8 cellular contexts compared by ENCODE assay signal in genomic region chr10:131901181-131901829, GRCh38. TPM values are rescaled to one million over a fixed set of nuclear protein-coding genes. Genes with fewer than 3 reads are reported as not detected.
DNase-seq lines count a peak whose midpoint lies in the region; ATAC-seq and TF ChIP-seq lines count a peak whose summit lies in the region.

No MANE protein-coding gene starts in this region.

- H3K27ac ChIP-seq in IMR-90 (ENCODE audit: insufficient read depth, low read length): peak overlapping the region; percentile 76

- dilution Hi-C loops in IMR-90 (cut with HindIII; ENCODE audit: low sequenced_read_pairs, unreplicated experiment): no loop called here

- peak overlapping the region; percentile 76 for H2BK5ac ChIP-seq in IMR-90 (ENCODE audit: low read depth, low read length, poor library complexity, severe bottlenecking)

- H3K9me3 Mint-ChIP-seq in activated CD4-positive, alpha-beta memory T cell treated with anti-CD3 and anti-CD28 coated beads, Interleukin-2, amount 10 ng/mL, durations not matched to agents 7 days and 5 days: no peaks in the 10 kb centered on the region
- no peaks in the 10 kb centered on the region for H3K9me3 Mint-ChIP-seq in type B pancreatic cell

- H4K5ac ChIP-seq in IMR-90 (ENCODE audit: low read depth, low read length): no peak overlapping the region

- peak overlapping the region; percentile 86 for H2AFZ ChIP-seq in IMR-90 (replicated peaks; ENCODE audit: low read length, poor library complexity)

- peak overlapping the region; percentile 24; the same call in 1 of the 2 replicates for H3K4ac ChIP-seq in IMR-90 (ENCODE audit: low read depth, low read length)

- no peak overlapping the region for H2AK5ac ChIP-seq in IMR-90 (ENCODE audit: low read depth, low read length)

- H3K9me1 ChIP-seq in IMR-90 (ENCODE audit: insufficient read depth, low read length): peaks cover 21% of the 10 kb centered on the region

- 0 out of 4 replicates have a peak overlapping the region, but pooled peaks of 1 of the 2 experiments have one; percentile 53 for H4K8ac ChIP-seq in IMR-90 (ENCODE audit: low read depth in 2 of 2, low read length in 2 of 2)

- H2BK15ac ChIP-seq in IMR-90 (ENCODE audit: low read depth, low read length): no peak overlapping the region

- intact Hi-C loops in IMR-90 (cut with micrococcal nuclease): loop anchor here (5.0 kb wide), 3 partner anchors 46 to 121 kb away; partner anchors contain the start of gene BNIP3

- peak overlapping the region; percentile 32; the same call in 1 of the 2 replicates for H3K56ac ChIP-seq in IMR-90 (ENCODE audit: extremely low read depth, insufficient read depth, low read length)

- H3K4me2 ChIP-seq in IMR-90 (ENCODE audit: low read depth, low read length): peak overlapping the region; percentile 95

- H3K36me3 Mint-ChIP-seq in activated CD4-positive, alpha-beta memory T cell treated with anti-CD3 and anti-CD28 coated beads, Interleukin-2, amount 10 ng/mL, durations not matched to agents 7 days and 5 days (ENCODE audit: low read depth): peaks cover 27% of the 10 kb centered on the region
- H3K36me3 Mint-ChIP-seq in type B pancreatic cell: peaks cover 13% of the 10 kb centered on the region

- H3K9me3 ChIP-seq in IMR-90 (ENCODE audit: control insufficient read depth, insufficient read depth, low read length) (no peaks in the 10 kb centered on the region), mucosa of stomach (ENCODE audit: control insufficient read depth, low read length) (no peaks in the 10 kb centered on the region)

- no peak for TF ChIP-seq CTCF in IMR-90 (conservative IDR thresholded peaks at IDR 0.05; ENCODE audit: low read depth, low read length)
- no peak for TF ChIP-seq CTCF in type B pancreatic cell (conservative IDR thresholded peaks at IDR 0.05)

- peak overlapping the region; percentile 86 for H3K9ac ChIP-seq in IMR-90 (ENCODE audit: low read depth, low read length)
- peak overlapping the region; percentile 92 for H3K9ac ChIP-seq in mucosa of stomach (ENCODE audit: low read length)

- H3K4me3 Mint-ChIP-seq in activated CD4-positive, alpha-beta memory T cell treated with anti-CD3 and anti-CD28 coated beads, Interleukin-2, amount 10 ng/mL, durations not matched to agents 7 days and 5 days: peak overlapping the region; percentile 88
- H3K4me3 Mint-ChIP-seq in type B pancreatic cell: peak overlapping the region; percentile 94

- H3K4me1 ChIP-seq in IMR-90 (ENCODE audit: control insufficient read depth, insufficient read depth, low read length) (peaks cover 10% of the 10 kb centered on the region), mucosa of stomach (ENCODE audit: control insufficient read depth, insufficient read depth, low read length) (peaks cover 23% of the 10 kb centered on the region)

- H3K27ac Mint-ChIP-seq in activated CD4-positive, alpha-beta memory T cell treated with anti-CD3 and anti-CD28 coated beads, Interleukin-2, amount 10 ng/mL, durations not matched to agents 7 days and 5 days: peak overlapping the region; percentile 89
- H3K27ac Mint-ChIP-seq in type B pancreatic cell: peak overlapping the region; percentile 94

- in situ Hi-C loops in IMR-90 (cut with MboI; ENCODE audit: low sequenced_read_pairs): no loop called here

- H3K4me1 Mint-ChIP-seq in activated CD4-positive, alpha-beta memory T cell treated with anti-CD3 and anti-CD28 coated beads, Interleukin-2, amount 10 ng/mL, durations not matched to agents 7 days and 5 days: peaks cover 70% of the 10 kb centered on the region
- peaks cover 38% of the 10 kb centered on the region for H3K4me1 Mint-ChIP-seq in type B pancreatic cell (ENCODE audit: unreplicated experiment)

- BruUV-seq in IMR-90 (replicated peaks; lab: Mats Ljungman, UMichigan): no TSS peak

- H3K27me3 ChIP-seq in IMR-90 (ENCODE audit: control insufficient read depth, insufficient read depth, low read length): peaks cover 23% of the 10 kb centered on the region
- peaks cover 13% of the 10 kb centered on the region for H3K27me3 ChIP-seq in mucosa of stomach (ENCODE audit: control insufficient read depth, insufficient read depth, low read length)

- CTCF ChIA-PET in IMR-90 (lab: Yijun Ruan, JAX): interaction anchor here (1.0 kb wide), 1 partner anchor 122 kb away, joined by 3 read pairs; no protein-coding TSS in a partner anchor
- CTCF ChIA-PET in activated CD4-positive, alpha-beta memory T cell treated with anti-CD3 and anti-CD28 coated beads, Interleukin-2, amount 10 ng/mL, durations not matched to agents 7 days and 5 days (lab: Charles Lee): interaction anchor here (0.8 to 2.0 kb wide), 3 partner anchors 12 to 122 kb away, joined by 4 to 7 read pairs (median 5); no protein-coding TSS in a partner anchor

- TF ChIP-seq POLR2A in IMR-90 (IDR thresholded peaks at IDR 0.05; ENCODE audit: low read depth, low read length): no peak
- TF ChIP-seq POLR2A in erythroblast (IDR thresholded peaks at IDR 0.05; ENCODE audit: low read length): peak; percentile 38

- H4K20me1 ChIP-seq in IMR-90 (ENCODE audit: insufficient read depth, low read length): peaks cover 36% of the 10 kb centered on the region

- H3K4me3 ChIP-seq in IMR-90 (ENCODE audit: insufficient read depth, low read depth, low read length) (peak overlapping the region; percentile 65), mucosa of stomach (ENCODE audit: low read length) (peak overlapping the region; percentile 47)

- no peak overlapping the region for H4K91ac ChIP-seq in IMR-90 (ENCODE audit: insufficient read depth, low read depth, low read length)

- H3K14ac ChIP-seq in IMR-90 (replicated peaks; ENCODE audit: low read depth, low read length): no peak overlapping the region

- H2BK120ac ChIP-seq in IMR-90 (ENCODE audit: low read depth, low read length): no peak overlapping the region

- no peak overlapping the region for H2BK20ac ChIP-seq in IMR-90 (ENCODE audit: low read depth, low read length)

- ATAC-seq in GM21529 (IDR thresholded peaks at IDR 0.05; ENCODE audit: unreplicated experiment) (peak; percentile 28), IMR-90 (ENCODE audit: low read depth) (peak; percentile 22)

- peak overlapping the region; percentile 59; the same call in 1 of the 2 replicates for H3K23ac ChIP-seq in IMR-90 (ENCODE audit: low read depth, low read length)

- DNase-seq in ELF-1 (ENCODE audit: low read depth, low spot score) (peak; percentile 57), IMR-90 (peak; percentile 4), erythroblast (lab: John Stamatoyannopoulos, UW) (peak; percentile 73 to 84), type B pancreatic cell (ENCODE audit: extremely low spot score, unreplicated experiment) (no peak), NCI-H2029 (lab: John Stamatoyannopoulos, UW) (no peak)
- DNase-seq in activated CD4-positive, alpha-beta memory T cell treated with anti-CD3 and anti-CD28 coated beads, Interleukin-2, amount 10 ng/mL, durations not matched to agents 7 days and 5 days: peak; percentile 63

- H3K18ac ChIP-seq in IMR-90 (ENCODE audit: low read depth, low read length): no peak overlapping the region

- POLR2A ChIA-PET in IMR-90 (lab: Charles Lee; ENCODE audit: unreplicated experiment): interaction anchor here (0.6 kb wide), 1 partner anchor 26 kb away, joined by 3 read pairs; no protein-coding TSS in a partner anchor
- POLR2A ChIA-PET in activated CD4-positive, alpha-beta memory T cell treated with anti-CD3 and anti-CD28 coated beads, Interleukin-2, amount 10 ng/mL, durations not matched to agents 7 days and 5 days (lab: Charles Lee): interaction anchor here (0.6 to 1.8 kb wide), 13 partner anchors 10 to 650 kb away, joined by 3 to 11 read pairs (median 3); no protein-coding TSS in a partner anchor

- no peak; the same call in 1 of the 2 replicates for TF ChIP-seq RAD21 in IMR-90 (IDR thresholded peaks at IDR 0.05; ENCODE audit: low read length)

- peaks cover 8% of the 10 kb centered on the region; the same call in 1 of the 2 replicates for H3K36me3 ChIP-seq in IMR-90 (ENCODE audit: control insufficient read depth, insufficient read depth, low read length)
- no peaks in the 10 kb centered on the region for H3K36me3 ChIP-seq in mucosa of stomach (ENCODE audit: control insufficient read depth, insufficient read depth, low read length)

- 1% methylated on average over 44 of the region's 83 CpGs; no CpG with 5 or more reads in 1 of the 2 experiments for WGBS in IMR-90 (ENCODE audit: extremely low coverage in 2 of 2, insufficient read length in 1 of 2), 2 experiments

- H2AK9ac ChIP-seq in IMR-90 (replicated peaks; ENCODE audit: low read depth, low read length, poor library complexity): peak overlapping the region; percentile 90

- peaks cover 15 to 29% of the 10 kb centered on the region in 2 experiments for H3K79me1 ChIP-seq in IMR-90 (ENCODE audit: low read depth in 1 of 2, low read length in 2 of 2)

- peaks cover 12% of the 10 kb centered on the region for H3K27me3 Mint-ChIP-seq in activated CD4-positive, alpha-beta memory T cell treated with anti-CD3 and anti-CD28 coated beads, Interleukin-2, amount 10 ng/mL, durations not matched to agents 7 days and 5 days
- H3K27me3 Mint-ChIP-seq in type B pancreatic cell: peaks cover 20% of the 10 kb centered on the region

TF ChIP-seq in IMR-90, 13 proteins besides CTCF, POLR2A, EP300 and RAD21 (continues in another document):
- 0 out of 2 replicates have a peak, but pooled peaks have one; percentile 19 for TF ChIP-seq MAZ (IDR thresholded peaks at IDR 0.05; ENCODE audit: borderline replicate concordance, low read depth, low read length)
- no peak for TF ChIP-seq ELK1 (IDR thresholded peaks at IDR 0.05; ENCODE audit: borderline replicate concordance, low read depth, low read length)
- TF ChIP-seq MAFK (IDR thresholded peaks at IDR 0.05; ENCODE audit: low read depth, low read length): no peak
- TF ChIP-seq RCOR1 (IDR thresholded peaks at IDR 0.05; ENCODE audit: insufficient replicate concordance, low read length): no peak
- no peak for TF ChIP-seq BHLHE40 (IDR thresholded peaks at IDR 0.05; ENCODE audit: low read depth, low read length)
- TF ChIP-seq MXI1 (IDR thresholded peaks at IDR 0.05; ENCODE audit: borderline replicate concordance, low read depth, low read length): no peak

RNA-seq across cellular contexts. Expression of gene PPP2R2D, which starts 0.5 kb away (rescaled TPM):
- total RNA-seq in IMR-90 (2012; rRNA removed) (21.1 and 23.8 TPM in 2 replicates), type B pancreatic cell (ENCODE audit: low replicate concordance) (36.6 and 38.1 TPM in 2 replicates)
- 22.8 and 23.3 TPM in 2 replicates for polyA plus RNA-seq in IMR-90 (2012; rRNA removed)
- 16.2 and 18.1 TPM in 2 replicates for polyA plus RNA-seq in IMR-90 (2012; cell fraction: cytosol; rRNA removed)
- 34.7 and 54.8 TPM in 2 replicates for polyA plus RNA-seq in IMR-90 (2012; cell fraction: nucleus; rRNA removed; ENCODE audit: low replicate concordance)
- total RNA-seq in activated CD4-positive, alpha-beta memory T cell treated with anti-CD3 and anti-CD28 coated beads, Interleukin-2, amount 10 ng/mL, durations not matched to agents 7 days and 5 days: 10 to 100 TPM; 40.3 to 40.8 TPM

Comparison
In these comparisons a context has a peak if more than half of its experiments do, and no peak if none do; other contexts are left out.
1. DNase-seq: peak in ELF-1 (single experiment), IMR-90 (single experiment), activated CD4-positive, alpha-beta memory T cell treated with anti-CD3 and anti-CD28 coated beads, Interleukin-2, amount 10 ng/mL, durations not matched to agents 7 days and 5 days (single experiment) and erythroblast (2 of 2); none in type B pancreatic cell (single experiment) and NCI-H2029 (single experiment).